Comparison of ENCODE assay signal across 8 cellular contexts in genomic region chr19:55632463-55632834, GRCh38. TPM values are rescaled to one million over a fixed set of nuclear protein-coding genes. Genes with fewer than 3 reads are reported as not detected.
A peak's percentile ranks its signal among the peaks of the same experiment; 100 is the strongest.
DNase-seq lines count a peak whose midpoint lies in the region; ATAC-seq and TF ChIP-seq lines count a peak whose summit lies in the region.

No MANE protein-coding gene starts in this region.

- no peaks in the 10 kb centered on the region for H3K36me3 ChIP-seq in cardiac muscle cell

- H3K4me1 Mint-ChIP-seq in activated naive CD8-positive, alpha-beta T cell treated with anti-CD3 and anti-CD28 coated beads, Interleukin-2, amount 10 ng/mL, durations not matched to agents 7 days and 5 days: peaks cover 36% of the 10 kb centered on the region

- H3K4me1 ChIP-seq in cardiac muscle cell (ENCODE audit: low read depth): peaks cover 5% of the 10 kb centered on the region

- no peaks in the 10 kb centered on the region for H3K27me3 ChIP-seq in cardiac muscle cell

- no peak overlapping the region for H3K4me3 Mint-ChIP-seq in activated naive CD8-positive, alpha-beta T cell treated with anti-CD3 and anti-CD28 coated beads, Interleukin-2, amount 10 ng/mL, durations not matched to agents 7 days and 5 days

- peak; percentile 98 for DNase-seq in NCI-H1694 (lab: John Stamatoyannopoulos, UW)
- DNase-seq in T follicular helper cell (ENCODE audit: low read depth): peak; percentile 88
- DNase-seq in activated naive CD8-positive, alpha-beta T cell treated with anti-CD3 and anti-CD28 coated beads, Interleukin-2, amount 10 ng/mL, durations not matched to agents 7 days and 5 days: no peak
- peak; percentile 96 to 97 for DNase-seq in cardiac muscle cell (ENCODE audit: low read depth in 1 of 2, low spot score in 1 of 2)
- DNase-seq in pulmonary artery endothelial cell (ENCODE audit: low read depth, low spot score): peak; percentile 88

- ATAC-seq in activated naive CD8-positive, alpha-beta T cell treated with anti-CD3 and anti-CD28 coated beads, Interleukin-2, amount 10 ng/mL, durations not matched to agents 7 days and 5 days (ENCODE audit: low read depth): peak; percentile 40
- ATAC-seq in HG02642 (IDR thresholded peaks at IDR 0.05; ENCODE audit: poor library complexity, unreplicated experiment) (no peak), GM18861 (IDR thresholded peaks at IDR 0.05; ENCODE audit: unreplicated experiment) (no peak)

- H3K27ac Mint-ChIP-seq in activated naive CD8-positive, alpha-beta T cell treated with anti-CD3 and anti-CD28 coated beads, Interleukin-2, amount 10 ng/mL, durations not matched to agents 7 days and 5 days: peak overlapping the region; percentile 5

- H3K4me3 ChIP-seq in GM12875 (ENCODE audit: low read depth, low read length) (no peak overlapping the region), cardiac muscle cell (no peak overlapping the region)

- H3K36me3 Mint-ChIP-seq in activated naive CD8-positive, alpha-beta T cell treated with anti-CD3 and anti-CD28 coated beads, Interleukin-2, amount 10 ng/mL, durations not matched to agents 7 days and 5 days: peaks cover 13% of the 10 kb centered on the region

- no peaks in the 10 kb centered on the region for H3K9me3 ChIP-seq in cardiac muscle cell (ENCODE audit: low read depth)

- peak overlapping the region; percentile 64 for H3K27ac ChIP-seq in cardiac muscle cell

- no peaks in the 10 kb centered on the region for H3K9me3 Mint-ChIP-seq in activated naive CD8-positive, alpha-beta T cell treated with anti-CD3 and anti-CD28 coated beads, Interleukin-2, amount 10 ng/mL, durations not matched to agents 7 days and 5 days

- H3K27me3 Mint-ChIP-seq in activated naive CD8-positive, alpha-beta T cell treated with anti-CD3 and anti-CD28 coated beads, Interleukin-2, amount 10 ng/mL, durations not matched to agents 7 days and 5 days: peaks cover 23% of the 10 kb centered on the region

- POLR2A ChIA-PET in activated naive CD8-positive, alpha-beta T cell treated with anti-CD3 and anti-CD28 coated beads, Interleukin-2, amount 10 ng/mL, durations not matched to agents 7 days and 5 days (lab: Charles Lee): interaction anchor here (0.6 to 2.0 kb wide), 8 partner anchors 10 to 657 kb away, joined by 3 to 7 read pairs (median 6); partner anchors contain the start of genes CCDC106 and ZNF581

- peak; percentile 67; the same call in 1 of the 2 replicates for TF ChIP-seq CTCF in GM12875 (IDR thresholded peaks at IDR 0.05; ENCODE audit: borderline replicate concordance, insufficient read depth, low read depth, low read length)
- TF ChIP-seq CTCF in cardiac muscle cell (IDR thresholded peaks at IDR 0.05; ENCODE audit: low read depth, low read length): peak; percentile 82

RNA-seq across cellular contexts. Expression of gene ZNF784, which starts 8.1 kb away (rescaled TPM):
- 1 to 10 TPM; 6.3 to 7.6 TPM for total RNA-seq in activated naive CD8-positive, alpha-beta T cell treated with anti-CD3 and anti-CD28 coated beads, Interleukin-2, amount 10 ng/mL, durations not matched to agents 7 days and 5 days
- total RNA-seq in cardiac muscle cell: 15.1 and 15.4 TPM in 2 replicates
- 13.3 and 14.0 TPM in 2 replicates for polyA plus RNA-seq in cardiac muscle cell
- 2.5 and 3.7 TPM in 2 replicates for total RNA-seq in pulmonary artery endothelial cell

RNA-seq across cellular contexts. Expression of gene ZNF580, which starts 8.4 kb away (rescaled TPM):
- 10 to 100 TPM; 56.6 to 59.8 TPM for total RNA-seq in activated naive CD8-positive, alpha-beta T cell treated with anti-CD3 and anti-CD28 coated beads, Interleukin-2, amount 10 ng/mL, durations not matched to agents 7 days and 5 days
- 78.4 and 84.9 TPM in 2 replicates for total RNA-seq in cardiac muscle cell
- polyA plus RNA-seq in cardiac muscle cell: 104 and 124 TPM in 2 replicates
- 2.5 and 2.6 TPM in 2 replicates for total RNA-seq in pulmonary artery endothelial cell

RNA-seq across cellular contexts. Expression of gene ZNF581, which starts 11.0 kb away (rescaled TPM):
- 10 to 100 TPM; 28.6 to 31.7 TPM for total RNA-seq in activated naive CD8-positive, alpha-beta T cell treated with anti-CD3 and anti-CD28 coated beads, Interleukin-2, amount 10 ng/mL, durations not matched to agents 7 days and 5 days
- 28.4 and 42.0 TPM in 2 replicates for total RNA-seq in cardiac muscle cell
- polyA plus RNA-seq in cardiac muscle cell: 22.3 and 28.7 TPM in 2 replicates
- total RNA-seq in pulmonary artery endothelial cell: 18.0 and 33.9 TPM in 2 replicates

RNA-seq across cellular contexts. Expression of gene CCDC106, which starts 15.6 kb away (rescaled TPM):
- 10 to 100 TPM; 12.1 to 13.4 TPM for total RNA-seq in activated naive CD8-positive, alpha-beta T cell treated with anti-CD3 and anti-CD28 coated beads, Interleukin-2, amount 10 ng/mL, durations not matched to agents 7 days and 5 days
- total RNA-seq in cardiac muscle cell (42.4 and 49.2 TPM in 2 replicates), pulmonary artery endothelial cell (6.1 and 8.6 TPM in 2 replicates)
- 40.6 and 43.5 TPM in 2 replicates for polyA plus RNA-seq in cardiac muscle cell

RNA-seq across cellular contexts. Expression of gene U2AF2, which starts 22.4 kb away (rescaled TPM):
- 100 to 1,000 TPM; 257 to 267 TPM for total RNA-seq in activated naive CD8-positive, alpha-beta T cell treated with anti-CD3 and anti-CD28 coated beads, Interleukin-2, amount 10 ng/mL, durations not matched to agents 7 days and 5 days
- total RNA-seq in cardiac muscle cell (170 and 187 TPM in 2 replicates), pulmonary artery endothelial cell (165 and 185 TPM in 2 replicates)
- 13.4 and 16.3 TPM in 2 replicates for polyA plus RNA-seq in cardiac muscle cell

Comparison
In these comparisons a context has a peak if more than half of its experiments do, and no peak if none do; other contexts are left out.
1. RNA of gene ZNF580, which starts 8.4 kb away (total RNA-seq): 78.4 to 84.9 TPM in cardiac muscle cell and 56.6 to 59.8 TPM in activated naive CD8-positive, alpha-beta T cell treated with anti-CD3 and anti-CD28 coated beads, Interleukin-2, amount 10 ng/mL, durations not matched to agents 7 days and 5 days; 2.5 to 2.6 TPM in pulmonary artery endothelial cell; every median in the first group is over 10 times any median in the second.